ENCODE assay signal across 15 cellular contexts in the genomic region with DNA sequence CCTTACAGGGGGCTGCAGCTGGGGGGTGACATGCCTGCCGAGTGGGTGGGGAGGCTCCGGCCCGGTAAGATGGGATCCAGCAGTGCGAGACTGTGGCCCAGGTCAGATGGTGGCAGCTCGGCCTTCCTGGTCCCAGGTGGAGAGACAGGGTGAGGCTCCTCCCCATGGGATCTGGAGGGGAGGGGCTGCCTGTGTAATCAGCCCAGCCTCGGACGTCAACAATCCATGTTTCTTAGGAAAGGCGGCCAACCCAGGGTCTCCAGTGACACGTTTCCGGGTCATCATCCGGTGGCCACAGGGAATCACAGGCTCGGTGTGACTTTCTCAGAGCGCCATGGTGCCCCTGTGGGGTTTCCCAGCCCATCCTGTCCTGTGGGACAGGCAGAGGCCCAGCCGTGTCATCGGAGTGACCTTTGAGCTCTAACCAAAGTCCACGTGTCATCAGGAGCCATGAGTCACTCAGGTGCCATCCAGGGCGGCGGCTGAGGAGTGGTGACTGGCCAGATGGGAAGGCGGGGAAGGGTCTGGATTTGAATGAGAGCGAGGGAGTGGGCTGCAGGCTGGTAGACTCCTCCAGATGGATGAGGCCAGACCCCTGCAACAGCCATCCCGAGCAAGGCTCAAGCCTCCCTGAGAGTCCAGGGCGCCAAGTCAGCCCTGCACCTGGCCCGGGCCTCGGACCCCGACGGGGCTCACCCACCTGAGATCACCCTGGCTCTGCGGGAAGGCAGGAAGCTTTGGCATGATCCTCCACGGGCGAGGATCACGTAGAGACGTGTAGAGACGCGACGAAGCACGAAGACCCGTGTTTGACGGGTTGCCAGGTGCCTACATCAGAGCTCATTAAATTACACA. TPM values are rescaled to one million over a fixed set of nuclear protein-coding genes. Genes with fewer than 3 reads are reported as not detected.
DNase-seq lines count a peak whose midpoint lies in the region; ATAC-seq, FAIRE-seq and TF ChIP-seq lines count a peak whose summit lies in the region.
"Had no signal": no experiment of that assay in that cellular context is flagged by ENCODE, and none has a peak within 500 bp of the region (broad histone marks: within the 10 kb centered on the region; RNA-seq: fewer than 3 reads in every experiment).

No MANE protein-coding gene starts in this region.

- H4K20me1 ChIP-seq in astrocyte (ENCODE audit: insufficient read depth, low read length): peaks cover 22% of the 10 kb centered on the region

- no peak overlapping the region for H3K9ac ChIP-seq in astrocyte (ENCODE audit: low read length)

- no peak overlapping the region for H3K27ac ChIP-seq in heart left ventricle
- no peak overlapping the region for H3K27ac ChIP-seq in astrocyte (ENCODE audit: low read depth, low read length)
- H3K27ac ChIP-seq in lower lobe of right lung: no peak overlapping the region
- H3K27ac ChIP-seq: uterus had no signal

- H3K4me3 ChIP-seq in heart left ventricle (no peak overlapping the region), astrocyte (ENCODE audit: insufficient read depth, low read depth, low read length) (no peak overlapping the region), lower lobe of right lung (no peak overlapping the region)
- H3K4me3 ChIP-seq: uterus had no signal

- no peak for TF ChIP-seq POLR2A in heart left ventricle (IDR thresholded peaks at IDR 0.05)

- peaks cover 11% of the 10 kb centered on the region for H3K36me3 Mint-ChIP-seq in astrocyte (ENCODE audit: low read depth, unreplicated experiment)

- H3K9me3 Mint-ChIP-seq in astrocyte (ENCODE audit: unreplicated experiment): no peaks in the 10 kb centered on the region
- H3K9me3 Mint-ChIP-seq: T-helper 1 cell treated with Interleukin-12 subunit alpha and Interleukin-12 subunit beta and Interleukin-4 antibody, amounts not matched to agents 30 μg/mL and 1 μg/mL, for 36 hours had no signal

- ATAC-seq in heart left ventricle (no peak), left ventricle myocardium superior (no peak), lower lobe of right lung (no peak), HG03097 (IDR thresholded peaks at IDR 0.05; ENCODE audit: low FRiP score, unreplicated experiment) (no peak)

- H3K27me3 Mint-ChIP-seq in astrocyte (ENCODE audit: low read depth, unreplicated experiment): no peaks in the 10 kb centered on the region

- DNase-seq in heart left ventricle (peak in 4 of 5 donors; percentile 18 to 40 (median 32)), left ventricle myocardium superior (no peak), astrocyte (ENCODE audit: low read depth) (no peak), lower lobe of right lung (peak; percentile 44), ureter (ENCODE audit: low spot score) (peak; percentile 46), HTR-8/SVneo (ENCODE audit: insufficient read length, low spot score) (no peak), putamen (ENCODE audit: low spot score) (no peak)
- DNase-seq: activated effector memory CD4-positive, alpha-beta T cell treated with anti-CD3 and anti-CD28 coated beads, Interleukin-2, amount 50 U/mL, for 16 hours; DMS 273 treated with DMSO at 0.1 percent for 48 hours; Karpas-422; NK-92 treated with Interleukin-12 subunit alpha and Interleukin-12 subunit beta, amount 100 ng/mL, for 24 hours had no signal

- peaks cover 9 to 31% (median 21%) of the 10 kb centered on the region in 12 donors for H3K4me1 ChIP-seq in heart left ventricle
- peaks cover 11% of the 10 kb centered on the region for H3K4me1 ChIP-seq in astrocyte (ENCODE audit: insufficient read depth, low read length)
- peaks cover 24% of the 10 kb centered on the region for H3K4me1 ChIP-seq in lower lobe of right lung

- H3K9me3 ChIP-seq in heart left ventricle (no peaks in the 10 kb centered on the region), astrocyte (ENCODE audit: insufficient read depth, low read depth, low read length) (no peaks in the 10 kb centered on the region), lower lobe of right lung (no peaks in the 10 kb centered on the region)
- H3K9me3 ChIP-seq: uterus had no signal

- H3K36me3 ChIP-seq in heart left ventricle (peaks cover 0 to 4% (median 0%) of the 10 kb centered on the region in 9 donors), astrocyte (ENCODE audit: insufficient read depth, low read length) (no peaks in the 10 kb centered on the region), lower lobe of right lung (no peaks in the 10 kb centered on the region)
- H3K36me3 ChIP-seq: uterus had no signal

- FAIRE-seq in astrocyte (lab: Jason Lieb, UNC) (no peak), HTR-8/SVneo (lab: Jason Lieb, UNC) (no peak)

- 79 to 87% (median 84%) methylated on average over 28 to 37 of the region's 37 CpGs for WGBS in heart left ventricle, 4 donors

- TF ChIP-seq CTCF in heart left ventricle (IDR thresholded peaks at IDR 0.05) (no peak), astrocyte (IDR thresholded peaks at IDR 0.05; ENCODE audit: insufficient read depth, low read depth, low read length) (no peak), lower lobe of right lung (IDR thresholded peaks at IDR 0.05) (no peak)

- H3K4me3 Mint-ChIP-seq in astrocyte (ENCODE audit: unreplicated experiment): peak overlapping the region; percentile 54
- H3K4me3 Mint-ChIP-seq: T-helper 1 cell treated with Interleukin-12 subunit alpha and Interleukin-12 subunit beta and Interleukin-4 antibody, amounts not matched to agents 30 μg/mL and 1 μg/mL, for 36 hours had no signal

- intact Hi-C loops in heart left ventricle (cut with DNase I): no loop called here
- intact Hi-C loops in left ventricle myocardium superior (cut with micrococcal nuclease): no loop called here
- intact Hi-C loops in lower lobe of right lung (cut with DNase I): no loop called here

- H3K27me3 ChIP-seq in heart left ventricle (peaks cover 0 to 24% (median 0%) of the 10 kb centered on the region in 9 donors), astrocyte (ENCODE audit: insufficient read depth, low read length) (no peaks in the 10 kb centered on the region), lower lobe of right lung (ENCODE audit: low read depth) (peaks cover 10% of the 10 kb centered on the region)
- H3K27me3 ChIP-seq: uterus had no signal

- H3K79me2 ChIP-seq in astrocyte (ENCODE audit: insufficient read depth, low read length): no peaks in the 10 kb centered on the region

- peaks cover 18% of the 10 kb centered on the region for H3K4me1 Mint-ChIP-seq in astrocyte (ENCODE audit: low read depth, unreplicated experiment)

- H3K4me2 ChIP-seq in astrocyte (ENCODE audit: low read length): no peak overlapping the region

- no peak overlapping the region for H2AFZ ChIP-seq in astrocyte (ENCODE audit: low read depth, low read length)

- peak overlapping the region; percentile 53 for H3K27ac Mint-ChIP-seq in astrocyte (ENCODE audit: unreplicated experiment)
- H3K27ac Mint-ChIP-seq: T-helper 1 cell treated with Interleukin-12 subunit alpha and Interleukin-12 subunit beta and Interleukin-4 antibody, amounts not matched to agents 30 μg/mL and 1 μg/mL, for 36 hours had no signal

RNA-seq across cellular contexts. Expression of a gene that starts 6.6 kb away (rescaled TPM):
- total RNA-seq in heart left ventricle (10 to 100 TPM; 26.8 to 98.1 (median 42.0) TPM), left ventricle myocardium superior (39.4 TPM), astrocyte (149 and 169 TPM in 2 replicates), lower lobe of right lung (21.4 TPM), ureter (63.6 TPM)
- 10 to 100 TPM; 25.7 to 29.2 TPM for polyA plus RNA-seq in heart left ventricle

RNA-seq across cellular contexts. Expression of a gene that starts 6.8 kb away (rescaled TPM):
- total RNA-seq in heart left ventricle (100 to 1,000 TPM in 1 of 9 donors, 10 to 100 TPM in 8; 17.0 to 189 (median 32.8) TPM), left ventricle myocardium superior (16.4 TPM), astrocyte (1,830 and 1,896 TPM in 2 replicates), lower lobe of right lung (76.9 TPM), ureter (14.9 TPM)
- polyA plus RNA-seq in heart left ventricle: 10 to 100 TPM; 34.4 to 76.5 TPM

RNA-seq across cellular contexts. Expression of a gene that starts 13.4 kb away (rescaled TPM):
- total RNA-seq in heart left ventricle (10 to 100 TPM in 8 of 9 donors, 1 to 10 TPM in 1; 9.7 to 45.7 (median 22.7) TPM), left ventricle myocardium superior (18.5 TPM), astrocyte (589 and 603 TPM in 2 replicates), lower lobe of right lung (114 TPM), ureter (227 TPM)
- polyA plus RNA-seq in heart left ventricle: 10 to 100 TPM; 11.8 to 14.1 TPM

RNA-seq across cellular contexts. Expression of a gene that starts 24.6 kb away (rescaled TPM):
- total RNA-seq in heart left ventricle (100 to 1,000 TPM in 6 of 9 donors, 10 to 100 TPM in 3; 52.8 to 149 (median 104) TPM), left ventricle myocardium superior (187 TPM), astrocyte (0.20 TPM in 1 of 2 replicates, not detected in the other), lower lobe of right lung (not detected), ureter (0.10 TPM)
- polyA plus RNA-seq in heart left ventricle: 100 to 1,000 TPM in 1 of 2 donors, 10 to 100 TPM in 1; 53.3 to 353 TPM
- polyA plus RNA-seq: AG04450 had no signal

RNA-seq across cellular contexts. Expression of a gene that starts 40.2 kb away (rescaled TPM):
- total RNA-seq in heart left ventricle (under 1 TPM in 2 of 9 donors, not detected in 7; 0.37 to 0.63 TPM), left ventricle myocardium superior (not detected), astrocyte (2.1 and 2.4 TPM in 2 replicates), lower lobe of right lung (1.2 TPM), ureter (28.5 TPM)
- polyA plus RNA-seq in heart left ventricle: under 1 TPM; 0.15 TPM

Comparison
In these comparisons a context has a peak if more than half of its experiments do, and no peak if none do; other contexts are left out.
1. DNase-seq: peak in heart left ventricle (4 of 5), lower lobe of right lung (single experiment) and ureter (single experiment); none in left ventricle myocardium superior (single experiment), astrocyte (single experiment), HTR-8/SVneo (single experiment) and putamen (single experiment).